ENCODE assay signal across 8 cellular contexts in genomic region chr2:202265467-202266277, GRCh38. TPM values are rescaled to one million over a fixed set of nuclear protein-coding genes. Genes with fewer than 3 reads are reported as not detected.
A peak's percentile ranks its signal among the peaks of the same experiment; 100 is the strongest.
DNase-seq lines count a peak whose midpoint lies in the region; ATAC-seq and TF ChIP-seq lines count a peak whose summit lies in the region.

TSS of gene NOP58 (plus strand) at chr2:202265763. CDS start at chr2:202265942, 179 bp downstream.

- H3K27ac Mint-ChIP-seq in Calu3 (ENCODE audit: unreplicated experiment) (no peak within 1 kb of the TSS), endothelial cell (ENCODE audit: unreplicated experiment) (peak within 1 kb of the TSS; percentile 68), mesothelial cell of epicardium (no peak within 1 kb of the TSS)

- H2AFZ ChIP-seq in OCI-LY1 (ENCODE audit: low read length) = no peak within 1 kb of the TSS

- H3K4me1 Mint-ChIP-seq in Calu3 (ENCODE audit: low read depth, unreplicated experiment) = no peaks in the 10 kb centered on the region
- H3K4me1 Mint-ChIP-seq in endothelial cell (ENCODE audit: unreplicated experiment) = peaks cover 5% of the 10 kb centered on the region
- peaks cover 21% of the 10 kb centered on the region for H3K4me1 Mint-ChIP-seq in mesothelial cell of epicardium

- H3K4me3 Mint-ChIP-seq in Calu3 (ENCODE audit: low read depth, unreplicated experiment) (peak within 1 kb of the TSS; percentile 58), endothelial cell (ENCODE audit: unreplicated experiment) (no peak within 1 kb of the TSS), mesothelial cell of epicardium (peak within 1 kb of the TSS; percentile 61)

- CTCF ChIA-PET in Calu3 (lab: Charles Lee) = interaction anchor here (0.6 to 0.7 kb wide), 2 partner anchors 12 to 14 kb away, joined by 3 to 5 read pairs; no protein-coding TSS in a partner anchor

- H3K9ac ChIP-seq in HUES64 (ENCODE audit: low read depth, low read length) = peak within 1 kb of the TSS; percentile 99
- H3K9ac ChIP-seq in OCI-LY1 (ENCODE audit: low read length) = peak within 1 kb of the TSS; percentile 99

- ATAC-seq in GM21447 (IDR thresholded peaks at IDR 0.05; ENCODE audit: unreplicated experiment) = peak; percentile 82

- intact Hi-C loops in Calu3 (cut with micrococcal nuclease; ENCODE audit: unreplicated experiment) = loop anchor here (5.0 kb wide), 1 partner anchor 78 kb away; no protein-coding TSS in a partner anchor

- BruUV-seq in Calu3 (replicated peaks; lab: Mats Ljungman, UMichigan) = no TSS peak

- peaks cover 7% of the 10 kb centered on the region; the same call in 1 of the 2 replicates for H3K36me3 ChIP-seq in HUES64 (ENCODE audit: insufficient read depth, low read length)
- peaks cover 30% of the 10 kb centered on the region; the same call in 1 of the 2 replicates for H3K36me3 ChIP-seq in OCI-LY1 (ENCODE audit: insufficient read depth, low read length)

- peak within 1 kb of the TSS; percentile 100 for H3K4me2 ChIP-seq in OCI-LY1 (ENCODE audit: low read length)

- 0 out of 2 replicates have a peak, but pooled peaks cover 2% of the 10 kb centered on the region for H3K4me1 ChIP-seq in HUES64 (ENCODE audit: insufficient read depth, low read length)
- peaks cover 40% of the 10 kb centered on the region for H3K4me1 ChIP-seq in OCI-LY1 (ENCODE audit: insufficient read depth, low read length, severe bottlenecking)

- H3K27me3 ChIP-seq in HUES64 (ENCODE audit: insufficient read depth, low read length) (no peaks in the 10 kb centered on the region), OCI-LY1 (ENCODE audit: insufficient read depth, low read length) (no peaks in the 10 kb centered on the region)

- peaks cover 50% of the 10 kb centered on the region for H3K79me2 ChIP-seq in OCI-LY1 (ENCODE audit: insufficient read depth, low read length)

- H3K9me3 ChIP-seq in HUES64 (ENCODE audit: insufficient read depth, low read depth, low read length) (no peaks in the 10 kb centered on the region), OCI-LY1 (ENCODE audit: low read length) (no peaks in the 10 kb centered on the region)

- H3K4me3 ChIP-seq in HUES64 (ENCODE audit: low read length) (peak within 1 kb of the TSS; percentile 91), OCI-LY1 (ENCODE audit: low read depth, low read length, poor library complexity, severe bottlenecking) (peak within 1 kb of the TSS; percentile 99)

- DNase-seq in Calu3 = peak; percentile 92
- DNase-seq in activated CD8-positive, alpha-beta memory T cell treated with anti-CD3 and anti-CD28 coated beads, Interleukin-2, amount 50 U/mL, for 4 hours = peak; percentile 84
- DNase-seq in endothelial cell (ENCODE audit: low spot score) = peak; percentile 89
- peak; percentile 73 to 88 for DNase-seq in mesothelial cell of epicardium (ENCODE audit: low spot score in 2 of 2, unreplicated experiment in 2 of 2)
- DNase-seq in stimulated activated CD8-positive, alpha-beta memory T cell treated with anti-CD3 and anti-CD28 coated beads, Interleukin-15, amount 100 ng/mL, for 48 hours (ENCODE audit: low read depth in 2 of 2) = peak; percentile 85 to 86

- no peaks in the 10 kb centered on the region for H3K9me2 ChIP-seq in OCI-LY1 (ENCODE audit: low read depth, low read length)

- TF ChIP-seq CTCF in Calu3 (IDR thresholded peaks at IDR 0.05; ENCODE audit: unreplicated experiment) (no peak), OCI-LY1 (IDR thresholded peaks at IDR 0.05; ENCODE audit: low read length) (no peak), endothelial cell (IDR thresholded peaks at IDR 0.05; ENCODE audit: unreplicated experiment) (no peak), mesothelial cell of epicardium (IDR thresholded peaks at IDR 0.05; ENCODE audit: unreplicated experiment) (no peak)

- peak within 1 kb of the TSS; percentile 94 for H3K27ac ChIP-seq in HUES64 (ENCODE audit: low read depth, low read length)
- peak within 1 kb of the TSS; percentile 95 for H3K27ac ChIP-seq in OCI-LY1 (ENCODE audit: low read depth, low read length, poor library complexity, severe bottlenecking)

- under 1% methylated on average over 54 of the region's 54 CpGs for WGBS in HUES64

- peaks cover 12% of the 10 kb centered on the region; the same call in 1 of the 2 replicates for H4K20me1 ChIP-seq in OCI-LY1 (ENCODE audit: insufficient read depth, low read length)

- H3K36me3 Mint-ChIP-seq in Calu3 (ENCODE audit: insufficient read depth, unreplicated experiment) (peaks cover 17% of the 10 kb centered on the region), endothelial cell (ENCODE audit: low read depth, unreplicated experiment) (no peaks in the 10 kb centered on the region), mesothelial cell of epicardium (no peaks in the 10 kb centered on the region)

- H3K27me3 Mint-ChIP-seq in Calu3 (ENCODE audit: unreplicated experiment) (no peaks in the 10 kb centered on the region), endothelial cell (ENCODE audit: unreplicated experiment) (peaks cover 2% of the 10 kb centered on the region), mesothelial cell of epicardium (ENCODE audit: low read depth) (no peaks in the 10 kb centered on the region)

- H3K9me3 Mint-ChIP-seq in Calu3 (ENCODE audit: low read depth, unreplicated experiment) = no peaks in the 10 kb centered on the region
- H3K9me3 Mint-ChIP-seq in endothelial cell (ENCODE audit: unreplicated experiment) = no peaks in the 10 kb centered on the region
- H3K9me3 Mint-ChIP-seq in mesothelial cell of epicardium = no peaks in the 10 kb centered on the region

- no peaks in the 10 kb centered on the region for H3F3A ChIP-seq in OCI-LY1 (ENCODE audit: insufficient read depth, low read length)

RNA-seq across cellular contexts. Expression of gene NOP58, which starts in this region (rescaled TPM):
- total RNA-seq in Calu3 (2022) (159 and 161 TPM in 2 replicates), endothelial cell (ENCODE audit: unreplicated experiment) (40.4 TPM), mesothelial cell of epicardium (81.5 to 84.0 TPM (median 83.0 TPM) in 3 replicates)
- polyA plus RNA-seq in HUES64 (2013, experiment 1 of 2) = 105 TPM
- 95.7 TPM for polyA plus RNA-seq in HUES64 (2013, experiment 2 of 2)

Comparison
In these comparisons a context has a peak if more than half of its experiments do, and no peak if none do; other contexts are left out.
1. Peak in every context shown above with its lines: DNase-seq, ATAC-seq, H3K4me3 ChIP-seq and H3K27ac ChIP-seq.